Comparison of ENCODE assay signal across 8 cellular contexts in genomic region chr11:34512810-34513673, GRCh38. TPM values are rescaled to one million over a fixed set of nuclear protein-coding genes. Genes with fewer than 3 reads are reported as not detected.
A peak's percentile ranks its signal among the peaks of the same experiment; 100 is the strongest.
DNase-seq lines count a peak whose midpoint lies in the region; ATAC-seq and TF ChIP-seq lines count a peak whose summit lies in the region.

No MANE protein-coding gene starts in this region.

- no peaks in the 10 kb centered on the region for H3K4me1 Mint-ChIP-seq in activated CD8-positive, alpha-beta T cell treated with anti-CD3 and anti-CD28 coated beads, Interleukin-2, amount 10 ng/mL, durations not matched to agents 7 days and 5 days (ENCODE audit: low read depth)
- peaks cover 0 to 2% (median 0%) of the 10 kb centered on the region in 7 donors for H3K4me1 Mint-ChIP-seq in naive thymus-derived CD4-positive, alpha-beta T cell

- H3K36me3 ChIP-seq in esophagus muscularis mucosa (no peaks in the 10 kb centered on the region), transverse colon (no peaks in the 10 kb centered on the region)
- no peaks in the 10 kb centered on the region for H3K36me3 ChIP-seq in naive thymus-derived CD4-positive, alpha-beta T cell (ENCODE audit: control insufficient read depth in 2 of 3, insufficient read depth in 3 of 3, low read length in 3 of 3)

- TF ChIP-seq EP300 in esophagus muscularis mucosa (IDR thresholded peaks at IDR 0.05) (no peak), transverse colon (IDR thresholded peaks at IDR 0.05; ENCODE audit: low read depth) (no peak)

- in situ Hi-C loops in ACHN (cut with HindIII; ENCODE audit: low pct_ligation_motif_present, low pct_unique_long_range_greater_than_20kb, low sequenced_read_pairs) = no loop called here
- in situ Hi-C loops in transverse colon (cut with MboI; ENCODE audit: low pct_ligation_motif_present in 1 of 4, low pct_unique_long_range_greater_than_20kb in 1 of 4, low sequenced_read_pairs in 3 of 4) = loop anchor here in 1 of 4 donors (10.0 kb wide), 1 partner anchor 382 kb away; no protein-coding TSS in a partner anchor

- H3K36me3 Mint-ChIP-seq in activated CD8-positive, alpha-beta T cell treated with anti-CD3 and anti-CD28 coated beads, Interleukin-2, amount 10 ng/mL, durations not matched to agents 7 days and 5 days (ENCODE audit: low read depth) = no peaks in the 10 kb centered on the region
- no peaks in the 10 kb centered on the region for H3K36me3 Mint-ChIP-seq in naive thymus-derived CD4-positive, alpha-beta T cell

- H3K9me3 Mint-ChIP-seq in activated CD8-positive, alpha-beta T cell treated with anti-CD3 and anti-CD28 coated beads, Interleukin-2, amount 10 ng/mL, durations not matched to agents 7 days and 5 days (ENCODE audit: insufficient read depth) = no peaks in the 10 kb centered on the region
- no peaks in the 10 kb centered on the region for H3K9me3 Mint-ChIP-seq in naive thymus-derived CD4-positive, alpha-beta T cell

- CTCF ChIA-PET in activated CD8-positive, alpha-beta T cell treated with anti-CD3 and anti-CD28 coated beads, Interleukin-2, amount 10 ng/mL, durations not matched to agents 7 days and 5 days (lab: Charles Lee) = interaction anchor here (0.9 to 2.1 kb wide), 13 partner anchors 8 to 880 kb away, joined by 3 to 6 read pairs (median 3); no protein-coding TSS in a partner anchor
- CTCF ChIA-PET in naive thymus-derived CD4-positive, alpha-beta T cell (lab: Charles Lee) = interaction anchor here (0.9 to 1.3 kb wide), 3 partner anchors 21 to 972 kb away, joined by 3 to 4 read pairs (median 3); no protein-coding TSS in a partner anchor

- 73% methylated on average over 22 of the region's 25 CpGs for WGBS in esophagus muscularis mucosa
- WGBS in transverse colon (ENCODE audit: low coverage in 1 of 2), 2 donors = 64 to 73% methylated on average over 6 to 25 of the region's 25 CpGs

- TF ChIP-seq CTCF in esophagus muscularis mucosa (IDR thresholded peaks at IDR 0.05) = peak; percentile 32 to 62 (median 40)
- TF ChIP-seq CTCF in transverse colon (IDR thresholded peaks at IDR 0.05) = peak; percentile 49 to 77 (median 73)

- H3K27me3 ChIP-seq in esophagus muscularis mucosa (no peaks in the 10 kb centered on the region), transverse colon (no peaks in the 10 kb centered on the region)
- no peaks in the 10 kb centered on the region for H3K27me3 ChIP-seq in naive thymus-derived CD4-positive, alpha-beta T cell (ENCODE audit: control insufficient read depth in 2 of 2, insufficient read depth in 2 of 2, low read length in 2 of 2)

- H3K27ac ChIP-seq in esophagus muscularis mucosa (replicated peaks in 1 of 4) (no peak overlapping the region), transverse colon (no peak overlapping the region)
- H3K27ac ChIP-seq in naive thymus-derived CD4-positive, alpha-beta T cell (ENCODE audit: low read depth, low read length) = no peak overlapping the region

- intact Hi-C loops in esophagus muscularis mucosa (cut with DNase I) = no loop called here
- intact Hi-C loops in naive thymus-derived CD4-positive, alpha-beta T cell (cut with micrococcal nuclease) = loop anchor here (1.0 to 10.0 kb wide), 5 partner anchors 378 to 972 kb away; no protein-coding TSS in a partner anchor
- intact Hi-C loops in transverse colon (cut with DNase I; ENCODE audit: low total_unique reads) = no loop called here

- H3K4me1 ChIP-seq in esophagus muscularis mucosa (no peaks in the 10 kb centered on the region), transverse colon (no peaks in the 10 kb centered on the region)
- H3K4me1 ChIP-seq in naive thymus-derived CD4-positive, alpha-beta T cell (ENCODE audit: control insufficient read depth in 2 of 2, insufficient read depth in 2 of 2, low read length in 2 of 2) = no peaks in the 10 kb centered on the region

- DNase-seq in ACHN (peak; percentile 64), NCI-H82 (lab: John Stamatoyannopoulos, UW) (peak; percentile 67), esophagus muscularis mucosa (ENCODE audit: extremely low spot score) (no peak), transverse colon (peak; percentile 61)
- peak; percentile 58 for DNase-seq in activated CD8-positive, alpha-beta T cell treated with anti-CD3 and anti-CD28 coated beads, Interleukin-2, amount 10 ng/mL, durations not matched to agents 7 days and 5 days
- peak in 8 of 9 donors; percentile 3 to 37 (median 25) for DNase-seq in naive thymus-derived CD4-positive, alpha-beta T cell

- ATAC-seq in GM18499 (IDR thresholded peaks at IDR 0.05; ENCODE audit: insufficient read depth, unreplicated experiment) = peak; percentile 77
- peak; percentile 91 for ATAC-seq in HG02938 (IDR thresholded peaks at IDR 0.05; ENCODE audit: unreplicated experiment)
- peak; percentile 89 for ATAC-seq in activated CD8-positive, alpha-beta T cell treated with anti-CD3 and anti-CD28 coated beads, Interleukin-2, amount 10 ng/mL, durations not matched to agents 7 days and 5 days
- ATAC-seq in naive thymus-derived CD4-positive, alpha-beta T cell = peak; percentile 82

- H3K4me3 ChIP-seq in esophagus muscularis mucosa (no peak overlapping the region), transverse colon (no peak overlapping the region)
- no peak overlapping the region for H3K4me3 ChIP-seq in naive thymus-derived CD4-positive, alpha-beta T cell (ENCODE audit: low read length)

- no peak overlapping the region for H3K4me3 Mint-ChIP-seq in activated CD8-positive, alpha-beta T cell treated with anti-CD3 and anti-CD28 coated beads, Interleukin-2, amount 10 ng/mL, durations not matched to agents 7 days and 5 days
- H3K4me3 Mint-ChIP-seq in naive thymus-derived CD4-positive, alpha-beta T cell = no peak overlapping the region

- no peak for TF ChIP-seq POLR2A in esophagus muscularis mucosa (IDR thresholded peaks at IDR 0.05; ENCODE audit: low read depth)
- no peak for TF ChIP-seq POLR2A in transverse colon (IDR thresholded peaks at IDR 0.05)

- POLR2A ChIA-PET in activated CD8-positive, alpha-beta T cell treated with anti-CD3 and anti-CD28 coated beads, Interleukin-2, amount 10 ng/mL, durations not matched to agents 7 days and 5 days (lab: Charles Lee) = no interaction called here
- POLR2A ChIA-PET in naive thymus-derived CD4-positive, alpha-beta T cell (lab: Charles Lee) = no interaction called here

- H3K27ac Mint-ChIP-seq in activated CD8-positive, alpha-beta T cell treated with anti-CD3 and anti-CD28 coated beads, Interleukin-2, amount 10 ng/mL, durations not matched to agents 7 days and 5 days = no peak overlapping the region
- no peak overlapping the region for H3K27ac Mint-ChIP-seq in naive thymus-derived CD4-positive, alpha-beta T cell

- H3K27me3 Mint-ChIP-seq in activated CD8-positive, alpha-beta T cell treated with anti-CD3 and anti-CD28 coated beads, Interleukin-2, amount 10 ng/mL, durations not matched to agents 7 days and 5 days (ENCODE audit: low read depth) = peaks cover 11% of the 10 kb centered on the region
- peaks cover 0 to 13% (median 0%) of the 10 kb centered on the region in 5 donors for H3K27me3 Mint-ChIP-seq in naive thymus-derived CD4-positive, alpha-beta T cell

- H3K9me3 ChIP-seq in esophagus muscularis mucosa (no peaks in the 10 kb centered on the region), transverse colon (no peaks in the 10 kb centered on the region)
- H3K9me3 ChIP-seq in naive thymus-derived CD4-positive, alpha-beta T cell (ENCODE audit: control insufficient read depth in 2 of 3, low read length in 3 of 3) = no peaks in the 10 kb centered on the region

RNA-seq across cellular contexts. Expression of gene ELF5, which starts 0.6 kb away (rescaled TPM):
- total RNA-seq in activated CD8-positive, alpha-beta T cell treated with anti-CD3 and anti-CD28 coated beads, Interleukin-2, amount 10 ng/mL, durations not matched to agents 7 days and 5 days = not detected
- total RNA-seq in esophagus muscularis mucosa (not detected), transverse colon (not detected)
- not detected for total RNA-seq in naive thymus-derived CD4-positive, alpha-beta T cell
- polyA plus RNA-seq in naive thymus-derived CD4-positive, alpha-beta T cell = not detected

Comparison
In these comparisons a context has a peak if more than half of its experiments do, and no peak if none do; other contexts are left out.
1. intact Hi-C loops: an anchor here in naive thymus-derived CD4-positive, alpha-beta T cell (1.0 to 10.0 kb wide); none called in esophagus muscularis mucosa and transverse colon.